Comparison of ENCODE assay signal across 8 cellular contexts in the genomic region with DNA sequence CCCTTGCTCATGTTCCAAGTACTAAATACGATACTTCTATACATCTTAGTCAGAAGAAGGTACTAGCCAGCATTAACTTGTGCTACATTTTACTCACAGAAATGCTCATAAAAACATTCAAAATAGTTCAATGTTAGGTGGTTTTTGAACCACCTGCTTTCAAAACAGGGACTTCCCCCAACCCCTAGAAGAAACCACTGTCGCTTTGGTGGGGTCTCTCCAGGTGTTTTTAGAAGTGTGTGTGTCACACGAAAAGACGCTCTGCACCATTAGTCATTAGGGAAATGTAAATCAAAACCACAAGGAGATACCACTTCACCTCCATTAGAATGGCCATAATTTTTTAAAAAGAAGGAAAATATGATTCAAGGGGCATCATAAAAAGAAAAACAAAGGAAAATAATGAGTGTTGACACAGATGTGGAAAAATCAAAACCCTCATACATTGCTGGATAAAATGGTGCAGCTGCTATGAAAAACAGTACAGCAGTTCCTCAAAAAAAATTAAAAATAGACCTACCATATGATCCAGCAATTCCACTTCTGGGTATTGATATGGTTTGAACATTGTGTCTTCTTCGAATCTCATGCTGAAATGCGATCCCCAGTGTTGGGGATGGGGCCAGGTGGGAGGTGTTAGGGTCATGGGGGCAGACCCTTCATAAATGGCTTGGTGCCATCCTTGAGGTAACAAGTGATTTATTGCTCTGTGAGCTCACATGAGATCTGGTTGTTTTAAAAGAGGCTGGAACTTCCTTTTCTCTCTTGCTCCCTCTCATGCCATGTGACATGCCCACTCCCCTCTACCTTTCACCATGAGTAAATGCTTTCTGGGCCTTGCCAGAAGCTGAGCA.
DNase-seq lines count a peak whose midpoint lies in the region; ATAC-seq and TF ChIP-seq lines count a peak whose summit lies in the region.

No MANE protein-coding gene starts in this region.

- DNase-seq in NCI-H2171 treated with DMSO at 0.1 percent for 48 hours (lab: John Stamatoyannopoulos, UW) (peak; percentile 55), NCI-H2171 (lab: John Stamatoyannopoulos, UW) (no peak), type B pancreatic cell (ENCODE audit: extremely low spot score, unreplicated experiment) (no peak), erythroblast (lab: John Stamatoyannopoulos, UW) (no peak), OCI-M2 (lab: John Stamatoyannopoulos, UW; ENCODE audit: unreplicated experiment) (no peak)

- H3K27ac Mint-ChIP-seq in dendritic cell treated with granulocyte-macrophage colony-stimulating factor and Interleukin-4, amounts not matched to agents 40 ng/mL and 50 ng/mL, for 4 days: peak overlapping the region; percentile 37
- peak overlapping the region; percentile 9 for H3K27ac Mint-ChIP-seq in type B pancreatic cell

- intact Hi-C loops in dendritic cell treated with granulocyte-macrophage colony-stimulating factor and Interleukin-4, amounts not matched to agents 40 ng/mL and 50 ng/mL, for 4 days (cut with micrococcal nuclease): no loop called here

- no peak overlapping the region for H3K4me3 Mint-ChIP-seq in dendritic cell treated with granulocyte-macrophage colony-stimulating factor and Interleukin-4, amounts not matched to agents 40 ng/mL and 50 ng/mL, for 4 days
- H3K4me3 Mint-ChIP-seq in type B pancreatic cell: no peak overlapping the region

- no peak for TF ChIP-seq CTCF in type B pancreatic cell (conservative IDR thresholded peaks at IDR 0.05)

- no peaks in the 10 kb centered on the region for H3K9me3 Mint-ChIP-seq in dendritic cell treated with granulocyte-macrophage colony-stimulating factor and Interleukin-4, amounts not matched to agents 40 ng/mL and 50 ng/mL, for 4 days
- H3K9me3 Mint-ChIP-seq in type B pancreatic cell: no peaks in the 10 kb centered on the region

- H3K27me3 Mint-ChIP-seq in dendritic cell treated with granulocyte-macrophage colony-stimulating factor and Interleukin-4, amounts not matched to agents 40 ng/mL and 50 ng/mL, for 4 days: no peaks in the 10 kb centered on the region
- H3K27me3 Mint-ChIP-seq in type B pancreatic cell: no peaks in the 10 kb centered on the region

- peaks cover 9% of the 10 kb centered on the region for H3K4me1 Mint-ChIP-seq in dendritic cell treated with granulocyte-macrophage colony-stimulating factor and Interleukin-4, amounts not matched to agents 40 ng/mL and 50 ng/mL, for 4 days (ENCODE audit: low read depth)
- H3K4me1 Mint-ChIP-seq in type B pancreatic cell (ENCODE audit: unreplicated experiment): peaks cover 31% of the 10 kb centered on the region

- TF ChIP-seq POLR2A in erythroblast (IDR thresholded peaks at IDR 0.05; ENCODE audit: low read length): no peak

- ATAC-seq in HG03159 (IDR thresholded peaks at IDR 0.05; ENCODE audit: unreplicated experiment): peak; percentile 63
- ATAC-seq in SK-N-SH treated with all-trans-retinoic acid at 6 μM for 48 hours: peak; percentile 23; the same call in 2 of the 3 replicates

- H3K36me3 Mint-ChIP-seq in dendritic cell treated with granulocyte-macrophage colony-stimulating factor and Interleukin-4, amounts not matched to agents 40 ng/mL and 50 ng/mL, for 4 days (ENCODE audit: low read depth): no peaks in the 10 kb centered on the region
- peaks cover 7% of the 10 kb centered on the region for H3K36me3 Mint-ChIP-seq in type B pancreatic cell

TF ChIP-seq in SK-N-SH treated with all-trans-retinoic acid at 6 μM for 48 hours, 23 proteins besides CTCF, POLR2A, EP300 and RAD21:
- TF ChIP-seq ZFP3 (CRISPR knock-in tag; IDR thresholded peaks at IDR 0.05) (no peak), ESRRG (CRISPR knock-in tag; IDR thresholded peaks at IDR 0.05) (no peak), ZFP30 (CRISPR knock-in tag; IDR thresholded peaks at IDR 0.05) (no peak), ISL1 (CRISPR knock-in tag; IDR thresholded peaks at IDR 0.05) (no peak), CSRNP3 (CRISPR knock-in tag; IDR thresholded peaks at IDR 0.05) (no peak), CSDC2 (CRISPR knock-in tag; IDR thresholded peaks at IDR 0.05) (no peak), ZNF565 (CRISPR knock-in tag; conservative IDR thresholded peaks at IDR 0.05; ENCODE audit: low read depth) (no peak), ARNTL (CRISPR knock-in tag; IDR thresholded peaks at IDR 0.05; ENCODE audit: borderline replicate concordance, low read depth) (no peak), TCF4 (CRISPR knock-in tag; IDR thresholded peaks at IDR 0.05; ENCODE audit: borderline replicate concordance) (no peak), TSHZ2 (CRISPR knock-in tag; IDR thresholded peaks at IDR 0.05) (no peak), PATZ1 (CRISPR knock-in tag; IDR thresholded peaks at IDR 0.05; ENCODE audit: borderline replicate concordance) (no peak), ZC3H10 (CRISPR knock-in tag; IDR thresholded peaks at IDR 0.05) (no peak), BACH2 (CRISPR knock-in tag; IDR thresholded peaks at IDR 0.05; ENCODE audit: borderline replicate concordance) (no peak), PPARA (CRISPR knock-in tag; IDR thresholded peaks at IDR 0.05; ENCODE audit: borderline replicate concordance) (no peak), RARB (CRISPR knock-in tag; IDR thresholded peaks at IDR 0.05) (no peak), OSR1 (CRISPR knock-in tag; IDR thresholded peaks at IDR 0.05) (no peak), TOX (CRISPR knock-in tag; IDR thresholded peaks at IDR 0.05; ENCODE audit: borderline replicate concordance) (no peak)
- TF ChIP-seq, protein P1, sequence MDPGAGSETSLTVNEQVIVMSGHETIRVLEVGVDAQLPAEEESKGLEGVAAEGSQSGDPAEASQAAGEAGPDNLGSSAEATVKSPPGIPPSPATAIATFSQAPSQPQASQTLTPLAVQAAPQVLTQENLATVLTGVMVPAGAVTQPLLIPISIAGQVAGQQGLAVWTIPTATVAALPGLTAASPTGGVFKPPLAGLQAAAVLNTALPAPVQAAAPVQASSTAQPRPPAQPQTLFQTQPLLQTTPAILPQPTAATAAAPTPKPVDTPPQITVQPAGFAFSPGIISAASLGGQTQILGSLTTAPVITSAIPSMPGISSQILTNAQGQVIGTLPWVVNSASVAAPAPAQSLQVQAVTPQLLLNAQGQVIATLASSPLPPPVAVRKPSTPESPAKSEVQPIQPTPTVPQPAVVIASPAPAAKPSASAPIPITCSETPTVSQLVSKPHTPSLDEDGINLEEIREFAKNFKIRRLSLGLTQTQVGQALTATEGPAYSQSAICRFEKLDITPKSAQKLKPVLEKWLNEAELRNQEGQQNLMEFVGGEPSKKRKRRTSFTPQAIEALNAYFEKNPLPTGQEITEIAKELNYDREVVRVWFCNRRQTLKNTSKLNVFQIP (CRISPR knock-in tag; IDR thresholded peaks at IDR 0.05; ENCODE audit: borderline replicate concordance, low read depth): no peak
